Comparison of ENCODE assay signal across 1 cellular context in the genomic region with DNA sequence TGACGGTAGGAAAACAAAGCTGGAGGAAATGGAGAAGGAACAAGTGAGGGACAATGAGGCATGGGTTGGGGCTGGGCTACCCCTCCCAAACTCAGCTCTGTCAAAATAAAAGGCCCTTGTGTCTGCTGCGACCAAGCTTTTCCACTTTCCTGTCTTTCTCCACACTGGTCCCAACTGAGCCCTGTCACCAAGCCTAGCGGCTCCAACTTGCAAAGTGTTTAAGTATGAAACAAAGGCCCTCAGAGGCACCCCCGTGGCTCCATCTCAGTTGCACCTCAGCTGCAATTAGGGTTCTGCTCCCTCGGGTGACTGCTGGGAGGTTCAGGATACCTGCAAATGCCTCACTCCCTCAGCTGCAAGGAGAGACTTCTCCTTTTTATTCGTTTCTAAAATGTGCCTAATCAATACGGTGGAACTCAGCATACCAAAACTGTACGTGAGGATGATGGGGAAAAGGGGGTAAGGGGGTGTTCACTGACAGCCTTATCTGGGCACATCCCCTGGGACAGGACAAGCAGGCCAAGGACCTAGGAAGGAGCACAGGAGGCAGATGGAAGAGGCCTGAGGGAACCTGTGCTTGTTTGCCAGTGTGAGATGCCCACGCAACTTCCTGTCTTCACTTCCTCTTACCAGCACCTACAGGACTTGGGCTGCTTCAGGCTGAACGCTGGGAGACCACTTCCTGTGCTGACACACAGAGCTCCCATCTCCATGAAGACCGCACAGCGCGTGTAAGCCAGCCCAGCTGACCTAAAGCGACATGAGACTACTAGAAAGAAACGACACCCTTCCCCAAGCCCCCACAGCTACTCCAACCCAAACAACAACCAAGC.
TF ChIP-seq lines count a peak whose summit lies in the region.

No MANE protein-coding gene starts in this region.

TF ChIP-seq in SK-N-SH, 30 proteins besides CTCF, POLR2A, EP300 and RAD21 (continued from another document):
- TF ChIP-seq, protein P1, sequence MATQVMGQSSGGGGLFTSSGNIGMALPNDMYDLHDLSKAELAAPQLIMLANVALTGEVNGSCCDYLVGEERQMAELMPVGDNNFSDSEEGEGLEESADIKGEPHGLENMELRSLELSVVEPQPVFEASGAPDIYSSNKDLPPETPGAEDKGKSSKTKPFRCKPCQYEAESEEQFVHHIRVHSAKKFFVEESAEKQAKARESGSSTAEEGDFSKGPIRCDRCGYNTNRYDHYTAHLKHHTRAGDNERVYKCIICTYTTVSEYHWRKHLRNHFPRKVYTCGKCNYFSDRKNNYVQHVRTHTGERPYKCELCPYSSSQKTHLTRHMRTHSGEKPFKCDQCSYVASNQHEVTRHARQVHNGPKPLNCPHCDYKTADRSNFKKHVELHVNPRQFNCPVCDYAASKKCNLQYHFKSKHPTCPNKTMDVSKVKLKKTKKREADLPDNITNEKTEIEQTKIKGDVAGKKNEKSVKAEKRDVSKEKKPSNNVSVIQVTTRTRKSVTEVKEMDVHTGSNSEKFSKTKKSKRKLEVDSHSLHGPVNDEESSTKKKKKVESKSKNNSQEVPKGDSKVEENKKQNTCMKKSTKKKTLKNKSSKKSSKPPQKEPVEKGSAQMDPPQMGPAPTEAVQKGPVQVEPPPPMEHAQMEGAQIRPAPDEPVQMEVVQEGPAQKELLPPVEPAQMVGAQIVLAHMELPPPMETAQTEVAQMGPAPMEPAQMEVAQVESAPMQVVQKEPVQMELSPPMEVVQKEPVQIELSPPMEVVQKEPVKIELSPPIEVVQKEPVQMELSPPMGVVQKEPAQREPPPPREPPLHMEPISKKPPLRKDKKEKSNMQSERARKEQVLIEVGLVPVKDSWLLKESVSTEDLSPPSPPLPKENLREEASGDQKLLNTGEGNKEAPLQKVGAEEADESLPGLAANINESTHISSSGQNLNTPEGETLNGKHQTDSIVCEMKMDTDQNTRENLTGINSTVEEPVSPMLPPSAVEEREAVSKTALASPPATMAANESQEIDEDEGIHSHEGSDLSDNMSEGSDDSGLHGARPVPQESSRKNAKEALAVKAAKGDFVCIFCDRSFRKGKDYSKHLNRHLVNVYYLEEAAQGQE (IDR thresholded peaks at IDR 0.05; ENCODE audit: low read depth, low read length): no peak
- no peak for TF ChIP-seq FOSL2 (IDR thresholded peaks at IDR 0.05; ENCODE audit: borderline replicate concordance, low read depth)
- no peak for TF ChIP-seq SMC3 (IDR thresholded peaks at IDR 0.05; ENCODE audit: low read depth, low read length)
- TF ChIP-seq NRF1 (IDR thresholded peaks at IDR 0.05; ENCODE audit: low read depth, low read length): no peak
- no peak for TF ChIP-seq ELF1 (IDR thresholded peaks at IDR 0.05)
- no peak for TF ChIP-seq RXRA (IDR thresholded peaks at IDR 0.05; ENCODE audit: borderline replicate concordance, low read depth)
- no peak for TF ChIP-seq MXI1 (IDR thresholded peaks at IDR 0.05; ENCODE audit: low read depth, low read length)
- no peak for TF ChIP-seq NFIC (IDR thresholded peaks at IDR 0.05; ENCODE audit: borderline replicate concordance)
- TF ChIP-seq FOXM1 (IDR thresholded peaks at IDR 0.05; ENCODE audit: low read depth): no peak
- no peak for TF ChIP-seq EZH2phosphoT487 (IDR thresholded peaks at IDR 0.05; ENCODE audit: borderline replicate concordance, low read depth)
- no peak for TF ChIP-seq YY1 (IDR thresholded peaks at IDR 0.05; ENCODE audit: low read depth)
